In the genomic region with DNA sequence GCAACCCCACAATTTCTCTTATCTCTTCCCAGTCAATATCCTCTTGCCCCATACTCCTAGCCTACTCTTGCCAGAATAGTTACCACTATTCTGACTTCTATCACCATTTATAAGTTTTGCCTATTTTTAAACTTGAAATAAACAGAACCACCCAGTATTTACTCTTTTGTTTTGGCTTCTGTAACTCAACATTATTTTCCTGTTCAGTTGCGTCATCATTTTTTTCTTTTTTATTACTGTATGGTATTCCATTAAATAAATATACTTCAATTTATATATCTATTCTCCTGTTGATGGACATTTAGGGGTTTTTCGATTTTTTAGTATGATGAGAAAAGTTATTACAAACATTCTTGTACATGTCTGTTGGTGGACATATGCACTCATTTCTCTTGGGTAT, we compare ENCODE assay signal across 18 cellular contexts.
DNase-seq lines count a peak whose midpoint lies in the region; ATAC-seq and TF ChIP-seq lines count a peak whose summit lies in the region.
"Had no signal": no experiment of that assay in that cellular context is flagged by ENCODE, and none has a peak within 500 bp of the region (broad histone marks: within the 10 kb centered on the region; RNA-seq: fewer than 3 reads in every experiment).

No MANE protein-coding gene starts in this region.

- CTCF ChIA-PET in IMR-90 (lab: Yijun Ruan, JAX): no interaction called here

- no peak overlapping the region for H3K14ac ChIP-seq in IMR-90 (replicated peaks; ENCODE audit: low read depth, low read length)

- no peak for DNase-seq in activated naive CD4-positive, alpha-beta T cell treated with anti-CD3 and anti-CD28 coated beads, Interleukin-2, amount 50 U/mL, for 72 hours (ENCODE audit: low spot score in 2 of 2)
- DNase-seq in IMR-90: no peak
- no peak for DNase-seq in SJSA1 (ENCODE audit: low read depth in 1 of 2, low spot score in 2 of 2)
- DNase-seq in GM19238 (ENCODE audit: insufficient read length, low spot score): no peak
- DNase-seq in transverse colon: no peak
- DNase-seq in stimulated activated effector memory CD8-positive, alpha-beta T cell treated with anti-CD3 and anti-CD28 coated beads, Interleukin-12 subunit alpha, Interleukin-12 subunit beta, amount 100 ng/mL, for 72 hours (ENCODE audit: low spot score in 2 of 2): no peak
- DNase-seq: 8988T; CD8-positive, alpha-beta T cell; DMS 273 treated with DMSO at 0.1 percent for 48 hours; DMS53; DND-41; EL; KBM-7 had no signal

- H3K36me3 ChIP-seq in IMR-90 (ENCODE audit: control insufficient read depth, insufficient read depth, low read length) (no peaks in the 10 kb centered on the region), SJSA1 (no peaks in the 10 kb centered on the region), transverse colon (no peaks in the 10 kb centered on the region)
- H3K36me3 ChIP-seq: BLaER1 treated with 17β-estradiol and CSF1 and Interleukin-3, amounts not matched to agents 10 nM and 100 nM; HAP-1 had no signal

- H4K91ac ChIP-seq in IMR-90 (ENCODE audit: insufficient read depth, low read depth, low read length): no peak overlapping the region

- TF ChIP-seq CTCF in IMR-90 (conservative IDR thresholded peaks at IDR 0.05; ENCODE audit: low read depth, low read length) (no peak), transverse colon (IDR thresholded peaks at IDR 0.05) (no peak)

- H2AK9ac ChIP-seq in IMR-90 (replicated peaks; ENCODE audit: low read depth, low read length, poor library complexity): no peak overlapping the region

- peaks cover 13 to 27% of the 10 kb centered on the region in 2 experiments; a peak in 3 of 4 replicates for H3K79me1 ChIP-seq in IMR-90 (ENCODE audit: low read depth in 1 of 2, low read length in 2 of 2)

- H3K4ac ChIP-seq in IMR-90 (ENCODE audit: low read depth, low read length): no peak overlapping the region

- H3K9me3 ChIP-seq in IMR-90 (ENCODE audit: control insufficient read depth, insufficient read depth, low read length) (no peaks in the 10 kb centered on the region), SJSA1 (replicated peaks) (no peaks in the 10 kb centered on the region), transverse colon (no peaks in the 10 kb centered on the region)
- H3K9me3 ChIP-seq: HAP-1 had no signal

- intact Hi-C loops in IMR-90 (cut with micrococcal nuclease) (loop anchor here (2.0 kb wide), 1 partner anchor 63 kb away; a partner anchor contains a TSS), transverse colon (cut with DNase I; ENCODE audit: low total_unique reads) (no loop called here)

- H3K56ac ChIP-seq in IMR-90 (ENCODE audit: extremely low read depth, insufficient read depth, low read length): no peak overlapping the region

- peak overlapping the region; percentile 54 for H2BK120ac ChIP-seq in IMR-90 (ENCODE audit: low read depth, low read length)

- dilution Hi-C loops in IMR-90 (cut with HindIII; ENCODE audit: low sequenced_read_pairs, unreplicated experiment): no loop called here

- peaks cover 17% of the 10 kb centered on the region for H3K9me1 ChIP-seq in IMR-90 (ENCODE audit: insufficient read depth, low read length)

- H3K9me3 Mint-ChIP-seq in activated naive CD4-positive, alpha-beta T cell treated with anti-CD3 and anti-CD28 coated beads, Interleukin-2, amount 50 U/mL, for 24 hours: no peaks in the 10 kb centered on the region
- peaks cover 0 to 13% of the 10 kb centered on the region in 2 donors for H3K9me3 Mint-ChIP-seq in activated naive CD4-positive, alpha-beta T cell treated with anti-CD3 and anti-CD28 coated beads, Interleukin-2, amount 50 U/mL, for 72 hours
- H3K9me3 Mint-ChIP-seq in stimulated activated effector memory CD8-positive, alpha-beta T cell treated with anti-CD3 and anti-CD28 coated beads, Interleukin-12 subunit alpha, Interleukin-12 subunit beta, amount 100 ng/mL, for 72 hours: no peaks in the 10 kb centered on the region
- H3K9me3 Mint-ChIP-seq: CD8-positive, alpha-beta T cell had no signal

- H4K8ac ChIP-seq in IMR-90 (ENCODE audit: low read depth in 2 of 2, low read length in 2 of 2): no peak overlapping the region; a peak in 1 of 4 replicates

- peak overlapping the region; percentile 25 for H3K27ac Mint-ChIP-seq in activated naive CD4-positive, alpha-beta T cell treated with anti-CD3 and anti-CD28 coated beads, Interleukin-2, amount 50 U/mL, for 24 hours
- H3K27ac Mint-ChIP-seq in activated naive CD4-positive, alpha-beta T cell treated with anti-CD3 and anti-CD28 coated beads, Interleukin-2, amount 50 U/mL, for 72 hours: no peak overlapping the region
- H3K27ac Mint-ChIP-seq in stimulated activated effector memory CD8-positive, alpha-beta T cell treated with anti-CD3 and anti-CD28 coated beads, Interleukin-12 subunit alpha, Interleukin-12 subunit beta, amount 100 ng/mL, for 72 hours: no peak overlapping the region
- H3K27ac Mint-ChIP-seq: B cell; CD8-positive, alpha-beta T cell had no signal

- no peak for ATAC-seq in activated naive CD4-positive, alpha-beta T cell treated with anti-CD3 and anti-CD28 coated beads, Interleukin-2, amount 50 U/mL, for 72 hours
- ATAC-seq in IMR-90 (ENCODE audit: low read depth): no peak
- no peak for ATAC-seq in stimulated activated effector memory CD8-positive, alpha-beta T cell treated with anti-CD3 and anti-CD28 coated beads, Interleukin-12 subunit alpha, Interleukin-12 subunit beta, amount 100 ng/mL, for 72 hours
- ATAC-seq: CD8-positive, alpha-beta T cell; GM12878 had no signal

- H3K4me1 Mint-ChIP-seq in activated naive CD4-positive, alpha-beta T cell treated with anti-CD3 and anti-CD28 coated beads, Interleukin-2, amount 50 U/mL, for 24 hours: peaks cover 50% of the 10 kb centered on the region
- peaks cover 13% of the 10 kb centered on the region for H3K4me1 Mint-ChIP-seq in stimulated activated effector memory CD8-positive, alpha-beta T cell treated with anti-CD3 and anti-CD28 coated beads, Interleukin-12 subunit alpha, Interleukin-12 subunit beta, amount 100 ng/mL, for 72 hours

- BruUV-seq in IMR-90 (replicated peaks; lab: Mats Ljungman, UMichigan): no TSS peak

- in situ Hi-C loops in IMR-90 (cut with MboI; ENCODE audit: low sequenced_read_pairs): no loop called here
- in situ Hi-C loops in transverse colon (cut with MboI; ENCODE audit: low pct_ligation_motif_present in 1 of 4, low pct_unique_long_range_greater_than_20kb in 1 of 4, low sequenced_read_pairs in 3 of 4): no loop called here

- no CpG with 5 or more reads among the region's 2 CpGs for WGBS in IMR-90 (ENCODE audit: extremely low coverage in 2 of 2, insufficient read length in 1 of 2), 2 experiments
- 82 to 91% methylated on average over 2 of the region's 2 CpGs for WGBS in transverse colon (ENCODE audit: low coverage in 1 of 2), 2 donors

- no peaks in the 10 kb centered on the region for H3K27me3 ChIP-seq in IMR-90 (ENCODE audit: control insufficient read depth, insufficient read depth, low read length)
- no peaks in the 10 kb centered on the region for H3K27me3 ChIP-seq in SJSA1 (replicated peaks)
- H3K27me3 ChIP-seq in transverse colon: peaks cover 91% of the 10 kb centered on the region
- H3K27me3 ChIP-seq: BLaER1 treated with 17β-estradiol and CSF1 and Interleukin-3, amounts not matched to agents 10 nM and 100 nM had no signal

- no peak overlapping the region for H3K4me3 Mint-ChIP-seq in activated naive CD4-positive, alpha-beta T cell treated with anti-CD3 and anti-CD28 coated beads, Interleukin-2, amount 50 U/mL, for 24 hours
- H3K4me3 Mint-ChIP-seq in stimulated activated effector memory CD8-positive, alpha-beta T cell treated with anti-CD3 and anti-CD28 coated beads, Interleukin-12 subunit alpha, Interleukin-12 subunit beta, amount 100 ng/mL, for 72 hours: no peak overlapping the region
- H3K4me3 Mint-ChIP-seq: B cell; CD8-positive, alpha-beta T cell had no signal

- no peak overlapping the region for H3K9ac ChIP-seq in IMR-90 (ENCODE audit: low read depth, low read length)
- H3K9ac ChIP-seq: BLaER1 treated with 17β-estradiol and CSF1 and Interleukin-3, amounts not matched to agents 10 nM and 100 nM had no signal

- no peak for TF ChIP-seq POLR2A in IMR-90 (IDR thresholded peaks at IDR 0.05; ENCODE audit: low read depth, low read length)
- no peak for TF ChIP-seq POLR2A in transverse colon (IDR thresholded peaks at IDR 0.05)

- peak overlapping the region; percentile 34; the same call in 1 of the 2 replicates for H3K18ac ChIP-seq in IMR-90 (ENCODE audit: low read depth, low read length)

- peaks cover 11% of the 10 kb centered on the region for H3K4me1 ChIP-seq in IMR-90 (ENCODE audit: control insufficient read depth, insufficient read depth, low read length)
- peaks cover 75% of the 10 kb centered on the region for H3K4me1 ChIP-seq in SJSA1 (replicated peaks)
- no peaks in the 10 kb centered on the region for H3K4me1 ChIP-seq in transverse colon
- H3K4me1 ChIP-seq: HAP-1 had no signal

- H2BK15ac ChIP-seq in IMR-90 (ENCODE audit: low read depth, low read length): peak overlapping the region; percentile 60; the same call in 1 of the 3 replicates

- H3K4me3 ChIP-seq in IMR-90 (ENCODE audit: insufficient read depth, low read depth, low read length) (no peak overlapping the region), SJSA1 (no peak overlapping the region), transverse colon (no peak overlapping the region)
- H3K4me3 ChIP-seq: BLaER1 treated with 17β-estradiol and CSF1 and Interleukin-3, amounts not matched to agents 10 nM and 100 nM; GM12878; HAP-1 had no signal

- H3K27me3 Mint-ChIP-seq in activated naive CD4-positive, alpha-beta T cell treated with anti-CD3 and anti-CD28 coated beads, Interleukin-2, amount 50 U/mL, for 24 hours: no peaks in the 10 kb centered on the region
- H3K27me3 Mint-ChIP-seq: B cell had no signal

- no peak overlapping the region for H2AFZ ChIP-seq in IMR-90 (replicated peaks; ENCODE audit: low read length, poor library complexity)

- peak overlapping the region; percentile 40; the same call in 1 of the 2 replicates for H2BK20ac ChIP-seq in IMR-90 (ENCODE audit: low read depth, low read length)

- no peak overlapping the region for H2AK5ac ChIP-seq in IMR-90 (ENCODE audit: low read depth, low read length)

- H3K4me2 ChIP-seq in IMR-90 (ENCODE audit: low read depth, low read length): no peak overlapping the region
- H3K4me2 ChIP-seq: BLaER1 treated with 17β-estradiol and CSF1 and Interleukin-3, amounts not matched to agents 10 nM and 100 nM had no signal

- H4K20me1 ChIP-seq in IMR-90 (ENCODE audit: insufficient read depth, low read length): no peaks in the 10 kb centered on the region
- H4K20me1 ChIP-seq: BLaER1 treated with 17β-estradiol and CSF1 and Interleukin-3, amounts not matched to agents 10 nM and 100 nM had no signal

- H2BK5ac ChIP-seq in IMR-90 (ENCODE audit: low read depth, low read length, poor library complexity, severe bottlenecking): peak overlapping the region; percentile 100

- TF ChIP-seq EP300 in transverse colon (IDR thresholded peaks at IDR 0.05; ENCODE audit: low read depth): no peak

- POLR2A ChIA-PET in IMR-90 (lab: Charles Lee; ENCODE audit: unreplicated experiment): no interaction called here

- no peak for TF ChIP-seq RAD21 in IMR-90 (IDR thresholded peaks at IDR 0.05; ENCODE audit: low read length)

- H4K5ac ChIP-seq in IMR-90 (ENCODE audit: low read depth, low read length): no peak overlapping the region

- H3K36me3 Mint-ChIP-seq in activated naive CD4-positive, alpha-beta T cell treated with anti-CD3 and anti-CD28 coated beads, Interleukin-2, amount 50 U/mL, for 24 hours: no peaks in the 10 kb centered on the region
- peaks cover 0 to 5% of the 10 kb centered on the region in 2 donors for H3K36me3 Mint-ChIP-seq in activated naive CD4-positive, alpha-beta T cell treated with anti-CD3 and anti-CD28 coated beads, Interleukin-2, amount 50 U/mL, for 72 hours
- H3K36me3 Mint-ChIP-seq in stimulated activated effector memory CD8-positive, alpha-beta T cell treated with anti-CD3 and anti-CD28 coated beads, Interleukin-12 subunit alpha, Interleukin-12 subunit beta, amount 100 ng/mL, for 72 hours: no peaks in the 10 kb centered on the region
- H3K36me3 Mint-ChIP-seq: CD8-positive, alpha-beta T cell had no signal

- no peak overlapping the region for H3K27ac ChIP-seq in IMR-90 (ENCODE audit: insufficient read depth, low read length)
- H3K27ac ChIP-seq in SJSA1: peak overlapping the region; percentile 98; the same call in 1 of the 2 replicates
- H3K27ac ChIP-seq in transverse colon: no peak overlapping the region
- H3K27ac ChIP-seq: BLaER1 treated with 17β-estradiol and CSF1 and Interleukin-3, amounts not matched to agents 10 nM and 100 nM had no signal

- H3K23ac ChIP-seq in IMR-90 (ENCODE audit: low read depth, low read length): no peak overlapping the region
